Comparison of ENCODE assay signal across 11 cellular contexts in the genomic region with DNA sequence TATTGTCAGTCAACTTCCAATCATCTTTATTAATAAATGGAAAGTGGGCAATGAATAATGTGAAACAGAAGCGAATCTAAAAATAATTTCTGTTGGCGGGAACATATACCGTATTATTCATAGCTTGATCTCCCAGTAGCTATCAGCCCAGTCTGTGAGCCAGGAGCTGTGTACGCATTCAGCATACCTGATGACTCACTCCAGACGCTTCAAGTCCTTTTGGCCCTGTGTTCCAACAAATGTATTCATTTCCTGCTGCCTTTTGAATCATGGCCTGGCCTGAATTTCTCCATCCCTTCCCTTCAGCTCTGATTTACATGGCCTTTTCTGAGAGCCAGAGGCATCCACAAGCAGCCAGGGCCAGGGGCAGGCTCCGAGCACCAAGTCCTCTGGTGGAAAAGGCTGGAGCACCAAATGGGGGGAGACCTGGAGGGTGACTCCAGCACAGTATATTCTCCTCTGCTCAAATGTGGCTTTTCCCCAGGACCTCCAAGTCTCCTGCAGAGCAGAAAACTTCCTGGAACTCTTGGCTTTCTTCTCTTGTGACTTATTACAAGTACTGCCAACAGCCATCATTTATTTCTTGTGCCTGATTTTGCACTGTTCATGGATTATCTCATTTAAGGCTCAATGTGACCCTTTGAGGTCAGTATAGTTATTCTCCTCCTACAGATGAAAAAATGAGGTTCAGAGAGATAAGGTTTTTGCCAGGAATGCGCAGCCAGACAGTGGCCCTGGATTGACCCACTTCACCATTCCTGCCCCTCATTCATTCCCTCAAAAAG.
DNase-seq lines count a peak whose midpoint lies in the region; ATAC-seq, FAIRE-seq and TF ChIP-seq lines count a peak whose summit lies in the region.
"Had no signal": no experiment of that assay in that cellular context is flagged by ENCODE, and none has a peak within 500 bp of the region (broad histone marks: within the 10 kb centered on the region; RNA-seq: fewer than 3 reads in every experiment).

No MANE protein-coding gene starts in this region.

- no peak overlapping the region for H2BK120ac ChIP-seq in mesenchymal stem cell (ENCODE audit: low read depth, low read length)

- no peak overlapping the region for H2AK5ac ChIP-seq in mesenchymal stem cell (ENCODE audit: low read length, severe bottlenecking)

- TF ChIP-seq RAD21 in A549 (conservative IDR thresholded peaks at IDR 0.05 in 1 of 2, IDR thresholded peaks at IDR 0.05 in 1 of 2), result no peak

- ATAC-seq in A549, result peak; percentile 100
- ATAC-seq: CD8-positive, alpha-beta T cell had no signal

- no peak overlapping the region for H3K4ac ChIP-seq in mesenchymal stem cell (ENCODE audit: low read depth in 1 of 2, low read length in 2 of 2)

- H3K9ac ChIP-seq in mesenchymal stem cell (ENCODE audit: low read length), result peak overlapping the region; percentile 70

- H3K9me3 ChIP-seq in A549 (peaks cover 3% of the 10 kb centered on the region; the same call in 2 of the 3 replicates), mesenchymal stem cell (ENCODE audit: control insufficient read depth, low read length) (no peaks in the 10 kb centered on the region), esophagus squamous epithelium (no peaks in the 10 kb centered on the region)
- H3K9me3 ChIP-seq in CD8-positive, alpha-beta memory T cell (ENCODE audit: low read length), result no peaks in the 10 kb centered on the region

- no peak overlapping the region for H3K18ac ChIP-seq in mesenchymal stem cell (ENCODE audit: low read depth in 1 of 2, low read length in 2 of 2)

- CTCF ChIA-PET in A549 (lab: Yijun Ruan, JAX), result no interaction called here
- CTCF ChIA-PET in CD8-positive, alpha-beta memory T cell (lab: Charles Lee), result no interaction called here

- H3K14ac ChIP-seq in mesenchymal stem cell (ENCODE audit: low read length in 2 of 2), result no peak overlapping the region

- H3K9me3 Mint-ChIP-seq in CD8-positive, alpha-beta memory T cell, result peaks cover 0 to 8% (median 2%) of the 10 kb centered on the region in 5 donors

- no peak for TF ChIP-seq CTCF in A549 (IDR thresholded peaks at IDR 0.05)
- TF ChIP-seq CTCF in bronchial epithelial cell (IDR thresholded peaks at IDR 0.05; ENCODE audit: insufficient read depth, low read length, severe bottlenecking), result no peak
- no peak for TF ChIP-seq CTCF in esophagus squamous epithelium (IDR thresholded peaks at IDR 0.05)

- H4K91ac ChIP-seq in mesenchymal stem cell (ENCODE audit: low read length), result no peak overlapping the region

- no peaks in the 10 kb centered on the region for H3K27me3 ChIP-seq in bronchial epithelial cell (ENCODE audit: control insufficient read depth, insufficient read depth, low read length)
- no peaks in the 10 kb centered on the region for H3K27me3 ChIP-seq in mesenchymal stem cell (ENCODE audit: control insufficient read depth in 1 of 2, insufficient read depth in 1 of 2, low read length in 2 of 2)
- H3K27me3 ChIP-seq in esophagus squamous epithelium, result no peaks in the 10 kb centered on the region
- no peaks in the 10 kb centered on the region for H3K27me3 ChIP-seq in CD8-positive, alpha-beta memory T cell (ENCODE audit: insufficient read depth, low read length, poor library complexity, severe bottlenecking)

- no peaks in the 10 kb centered on the region for H3K36me3 ChIP-seq in bronchial epithelial cell (ENCODE audit: control insufficient read depth, insufficient read depth, low read length)
- H3K36me3 ChIP-seq in mesenchymal stem cell (ENCODE audit: control insufficient read depth in 1 of 2, insufficient read depth in 2 of 2, low read depth in 1 of 2, low read length in 2 of 2), result no peaks in the 10 kb centered on the region
- H3K36me3 ChIP-seq in esophagus squamous epithelium, result no peaks in the 10 kb centered on the region
- H3K36me3 ChIP-seq in CD8-positive, alpha-beta memory T cell (ENCODE audit: insufficient read depth, low read length), result no peaks in the 10 kb centered on the region

- H3K36me3 Mint-ChIP-seq in CD8-positive, alpha-beta memory T cell, result no peaks in the 10 kb centered on the region
- H3K36me3 Mint-ChIP-seq: CD8-positive, alpha-beta T cell had no signal

- no peak overlapping the region for H4K8ac ChIP-seq in mesenchymal stem cell (ENCODE audit: low read length)

- no peak for TF ChIP-seq EP300 in A549 (IDR thresholded peaks at IDR 0.05)

- H3K79me1 ChIP-seq in mesenchymal stem cell (replicated peaks; ENCODE audit: low read length, poor library complexity, severe bottlenecking), result no peaks in the 10 kb centered on the region

- H2AFZ ChIP-seq in mesenchymal stem cell (ENCODE audit: low read depth, low read length), result no peak overlapping the region

- H3K4me2 ChIP-seq in A549 (peak overlapping the region; percentile 39), mesenchymal stem cell (ENCODE audit: low read length, poor library complexity, severe bottlenecking) (no peak overlapping the region)

- no peaks in the 10 kb centered on the region for H3K4me1 Mint-ChIP-seq in CD8-positive, alpha-beta memory T cell

- H2BK5ac ChIP-seq in mesenchymal stem cell (ENCODE audit: low read depth, low read length, poor library complexity, severe bottlenecking), result no peak overlapping the region

- no peak for FAIRE-seq in A549 (lab: Jason Lieb, UNC)
- FAIRE-seq in bronchial epithelial cell (lab: Jason Lieb, UNC), result no peak

- H3K4me3 Mint-ChIP-seq in CD8-positive, alpha-beta memory T cell, result no peak overlapping the region
- H3K4me3 Mint-ChIP-seq: CD8-positive, alpha-beta T cell had no signal

- TF ChIP-seq POLR2A in A549 (IDR thresholded peaks at IDR 0.05; ENCODE audit: low read length) (no peak), esophagus squamous epithelium (IDR thresholded peaks at IDR 0.05) (no peak)

- POLR2A ChIA-PET in A549 (lab: Yijun Ruan, JAX), result no interaction called here
- POLR2A ChIA-PET in CD8-positive, alpha-beta memory T cell (lab: Charles Lee), result no interaction called here

- no peak overlapping the region for H2BK15ac ChIP-seq in mesenchymal stem cell (ENCODE audit: low read depth, poor library complexity, severe bottlenecking)

- no peak overlapping the region for H3K4me3 ChIP-seq in A549
- H3K4me3 ChIP-seq in bronchial epithelial cell (ENCODE audit: low read depth, low read length), result no peak overlapping the region
- H3K4me3 ChIP-seq in mesenchymal stem cell (ENCODE audit: insufficient read depth in 1 of 2, low read depth in 1 of 2, low read length in 2 of 2), result peak overlapping the region in 1 of 2 experiments; percentile 22
- no peak overlapping the region for H3K4me3 ChIP-seq in esophagus squamous epithelium
- H3K4me3 ChIP-seq in CD8-positive, alpha-beta memory T cell (ENCODE audit: low read length), result no peak overlapping the region

- peak; percentile 19 to 77 for DNase-seq in A549 (ENCODE audit: low read depth in 1 of 2, low spot score in 1 of 2)
- peak; percentile 36 for DNase-seq in HT-29 (ENCODE audit: low spot score)
- peak; percentile 96 for DNase-seq in bronchial epithelial cell (ENCODE audit: low read depth)
- peak; percentile 8 for DNase-seq in mesenchymal stem cell
- no peak for DNase-seq in NCI-H82 treated with DMSO at 0.1 percent for 48 hours (lab: John Stamatoyannopoulos, UW; ENCODE audit: unreplicated experiment)
- no peak for DNase-seq in esophagus squamous epithelium (lab: John Stamatoyannopoulos, UW)
- no peak for DNase-seq in CD8-positive, alpha-beta memory T cell
- DNase-seq in superior temporal gyrus (ENCODE audit: extremely low spot score), result no peak
- DNase-seq: CD8-positive, alpha-beta T cell; hypothalamus; RPMI8226 had no signal

- H3K23ac ChIP-seq in mesenchymal stem cell (ENCODE audit: low read length in 2 of 2), result no peak overlapping the region

- H3K4me1 ChIP-seq in A549, result peaks cover 11% of the 10 kb centered on the region
- no peaks in the 10 kb centered on the region for H3K4me1 ChIP-seq in mesenchymal stem cell (ENCODE audit: control insufficient read depth, insufficient read depth, low read depth, low read length)
- no peaks in the 10 kb centered on the region for H3K4me1 ChIP-seq in esophagus squamous epithelium
- no peaks in the 10 kb centered on the region for H3K4me1 ChIP-seq in CD8-positive, alpha-beta memory T cell (ENCODE audit: insufficient read depth, low read length)

- H3K27ac Mint-ChIP-seq in CD8-positive, alpha-beta memory T cell, result peak overlapping the region in 1 of 8 donors; percentile 2
- H3K27ac Mint-ChIP-seq: CD8-positive, alpha-beta T cell had no signal

- peaks cover 4 to 13% of the 10 kb centered on the region in 2 donors for H3K27me3 Mint-ChIP-seq in CD8-positive, alpha-beta memory T cell

- H2BK12ac ChIP-seq in mesenchymal stem cell (ENCODE audit: low read length in 2 of 2), result no peak overlapping the region

- WGBS in A549 (ENCODE audit: missing lambda C conversion rate), result 13% methylated on average over 7 of the region's 7 CpGs
- 27% methylated on average over 6 of the region's 7 CpGs for WGBS in mesenchymal stem cell
- WGBS in esophagus squamous epithelium, 2 donors, result 25 to 48% methylated on average over 7 of the region's 7 CpGs

- intact Hi-C loops in esophagus squamous epithelium (cut with DNase I), result no loop called here

- peak overlapping the region; percentile 71 to 90 for H3K27ac ChIP-seq in A549
- H3K27ac ChIP-seq in mesenchymal stem cell (ENCODE audit: low read length, poor library complexity, severe bottlenecking), result no peak overlapping the region
- H3K27ac ChIP-seq in esophagus squamous epithelium, result peak overlapping the region in 1 of 4 donors; percentile 33
- no peak overlapping the region for H3K27ac ChIP-seq in CD8-positive, alpha-beta memory T cell (ENCODE audit: low read depth, low read length)

TF ChIP-seq in A549, 52 proteins besides CTCF, POLR2A, EP300 and RAD21:
- TF ChIP-seq RNF2 (IDR thresholded peaks at IDR 0.05; ENCODE audit: borderline replicate concordance, low read depth) (no peak), FOSL2 (IDR thresholded peaks at IDR 0.05) (peak; percentile 53; the same call in 1 of the 2 replicates), FOSL2 (CRISPR knock-in tag; IDR thresholded peaks at IDR 0.05) (peak; percentile 84), CBX2 (IDR thresholded peaks at IDR 0.05; ENCODE audit: borderline replicate concordance, low read depth) (no peak)
TF ChIP-seq in A549: peak in this region for 1.

Comparison
In these comparisons a context has a peak if more than half of its experiments do, and no peak if none do; other contexts are left out.
1. DNase-seq: peak in A549 (2 of 2), HT-29 (single experiment), bronchial epithelial cell (single experiment) and mesenchymal stem cell (single experiment); none in NCI-H82 treated with DMSO at 0.1 percent for 48 hours (single experiment), esophagus squamous epithelium (single experiment), CD8-positive, alpha-beta memory T cell (0 of 5) and superior temporal gyrus (single experiment).
2. H3K27ac ChIP-seq: peak in A549 (2 of 2); none in mesenchymal stem cell (single experiment) and CD8-positive, alpha-beta memory T cell (single experiment).